1 cellular context compared by ENCODE assay signal in the genomic region with DNA sequence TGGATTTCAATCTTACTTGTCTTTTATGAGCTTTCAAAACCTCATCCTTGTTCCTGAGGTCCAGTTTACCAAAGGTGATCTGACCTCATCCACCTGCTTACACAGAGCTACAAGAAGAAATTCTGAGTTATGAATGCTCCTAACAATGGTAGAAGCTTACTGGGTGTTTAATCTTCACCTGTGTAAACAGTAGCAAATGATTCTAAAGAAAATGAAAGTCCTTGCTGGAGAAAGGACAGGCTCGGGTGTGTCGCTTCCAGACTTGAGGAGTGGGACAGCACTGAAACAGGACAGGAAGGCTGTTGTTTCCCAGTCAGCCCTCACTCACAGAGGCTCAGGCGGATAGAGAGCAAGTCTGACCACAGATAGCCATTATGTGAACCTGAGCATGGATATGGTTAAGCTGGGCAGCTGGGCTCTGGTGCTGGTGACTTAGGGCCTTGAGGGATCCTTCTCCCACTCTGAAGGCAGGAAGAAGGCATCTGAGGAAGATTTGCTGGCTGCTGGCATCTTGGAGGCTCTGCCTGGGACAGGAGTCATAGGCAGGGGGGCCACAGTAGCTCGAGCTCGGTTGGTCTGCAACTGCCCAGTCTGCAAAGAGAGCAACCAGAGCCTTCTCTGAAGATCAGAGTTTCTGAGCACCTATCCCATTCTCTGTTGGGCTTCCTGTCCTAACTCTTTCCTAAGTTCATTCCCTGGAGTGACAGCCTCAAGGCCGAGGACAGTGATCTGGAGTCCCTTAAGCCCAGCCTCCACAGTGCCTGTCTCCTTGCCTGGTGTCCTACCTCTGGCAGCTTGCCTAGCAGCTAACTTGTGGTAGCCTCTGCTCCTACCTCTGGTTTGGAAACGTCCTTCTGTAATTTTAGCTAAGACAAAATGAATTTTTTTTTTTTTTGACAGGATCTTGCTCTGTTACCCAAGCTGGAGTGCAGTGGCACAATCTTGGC.
TF ChIP-seq lines count a peak whose summit lies in the region.

No MANE protein-coding gene starts in this region.

TF ChIP-seq in H1, 55 proteins besides CTCF, POLR2A, EP300 and RAD21:
- TF ChIP-seq MAFK (IDR thresholded peaks at IDR 0.05; ENCODE audit: low read depth, low read length) (no peak), SP1 (IDR thresholded peaks at IDR 0.05; ENCODE audit: low read depth, low read length) (no peak), ASH2L (IDR thresholded peaks at IDR 0.05; ENCODE audit: low read length) (no peak), TEAD4 (IDR thresholded peaks at IDR 0.05; ENCODE audit: low read depth, low read length) (no peak), ATF3 (IDR thresholded peaks at IDR 0.05; ENCODE audit: insufficient read depth, low read depth, low read length) (no peak), RXRA (IDR thresholded peaks at IDR 0.05; ENCODE audit: insufficient read depth, low read depth, low read length) (no peak), NRF1 (IDR thresholded peaks at IDR 0.05; ENCODE audit: low read depth, low read length) (no peak), USF2 (IDR thresholded peaks at IDR 0.05; ENCODE audit: low read length) (no peak), POU5F1 (IDR thresholded peaks at IDR 0.05; ENCODE audit: low read depth, low read length) (no peak), SUZ12 (IDR thresholded peaks at IDR 0.05; ENCODE audit: low read length) (no peak), CTBP2 (IDR thresholded peaks at IDR 0.05; ENCODE audit: borderline replicate concordance, insufficient read depth, insufficient read length, low read length) (no peak), GABPA (IDR thresholded peaks at IDR 0.05; ENCODE audit: borderline replicate concordance, insufficient read depth, low read length) (no peak), SAP30 (IDR thresholded peaks at IDR 0.05; ENCODE audit: insufficient read depth, insufficient replicate concordance, low read length) (no peak), JUND (IDR thresholded peaks at IDR 0.05; ENCODE audit: low read length) (no peak), EGR1 (IDR thresholded peaks at IDR 0.05; ENCODE audit: borderline replicate concordance, low read depth, low read length) (no peak), SRF (IDR thresholded peaks at IDR 0.05; ENCODE audit: low read depth, low read length) (no peak), KDM1A (IDR thresholded peaks at IDR 0.05; ENCODE audit: borderline replicate concordance, low read length) (no peak), POLR2AphosphoS5 (IDR thresholded peaks at IDR 0.05; ENCODE audit: low read depth, low read length) (no peak)
- TF ChIP-seq, protein P1, sequence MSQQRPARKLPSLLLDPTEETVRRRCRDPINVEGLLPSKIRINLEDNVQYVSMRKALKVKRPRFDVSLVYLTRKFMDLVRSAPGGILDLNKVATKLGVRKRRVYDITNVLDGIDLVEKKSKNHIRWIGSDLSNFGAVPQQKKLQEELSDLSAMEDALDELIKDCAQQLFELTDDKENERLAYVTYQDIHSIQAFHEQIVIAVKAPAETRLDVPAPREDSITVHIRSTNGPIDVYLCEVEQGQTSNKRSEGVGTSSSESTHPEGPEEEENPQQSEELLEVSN (IDR thresholded peaks at IDR 0.05), result no peak
- TF ChIP-seq, protein P2, sequence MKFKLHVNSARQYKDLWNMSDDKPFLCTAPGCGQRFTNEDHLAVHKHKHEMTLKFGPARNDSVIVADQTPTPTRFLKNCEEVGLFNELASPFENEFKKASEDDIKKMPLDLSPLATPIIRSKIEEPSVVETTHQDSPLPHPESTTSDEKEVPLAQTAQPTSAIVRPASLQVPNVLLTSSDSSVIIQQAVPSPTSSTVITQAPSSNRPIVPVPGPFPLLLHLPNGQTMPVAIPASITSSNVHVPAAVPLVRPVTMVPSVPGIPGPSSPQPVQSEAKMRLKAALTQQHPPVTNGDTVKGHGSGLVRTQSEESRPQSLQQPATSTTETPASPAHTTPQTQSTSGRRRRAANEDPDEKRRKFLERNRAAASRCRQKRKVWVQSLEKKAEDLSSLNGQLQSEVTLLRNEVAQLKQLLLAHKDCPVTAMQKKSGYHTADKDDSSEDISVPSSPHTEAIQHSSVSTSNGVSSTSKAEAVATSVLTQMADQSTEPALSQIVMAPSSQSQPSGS (IDR thresholded peaks at IDR 0.05; ENCODE audit: low read length), result no peak
